In the genomic region with DNA sequence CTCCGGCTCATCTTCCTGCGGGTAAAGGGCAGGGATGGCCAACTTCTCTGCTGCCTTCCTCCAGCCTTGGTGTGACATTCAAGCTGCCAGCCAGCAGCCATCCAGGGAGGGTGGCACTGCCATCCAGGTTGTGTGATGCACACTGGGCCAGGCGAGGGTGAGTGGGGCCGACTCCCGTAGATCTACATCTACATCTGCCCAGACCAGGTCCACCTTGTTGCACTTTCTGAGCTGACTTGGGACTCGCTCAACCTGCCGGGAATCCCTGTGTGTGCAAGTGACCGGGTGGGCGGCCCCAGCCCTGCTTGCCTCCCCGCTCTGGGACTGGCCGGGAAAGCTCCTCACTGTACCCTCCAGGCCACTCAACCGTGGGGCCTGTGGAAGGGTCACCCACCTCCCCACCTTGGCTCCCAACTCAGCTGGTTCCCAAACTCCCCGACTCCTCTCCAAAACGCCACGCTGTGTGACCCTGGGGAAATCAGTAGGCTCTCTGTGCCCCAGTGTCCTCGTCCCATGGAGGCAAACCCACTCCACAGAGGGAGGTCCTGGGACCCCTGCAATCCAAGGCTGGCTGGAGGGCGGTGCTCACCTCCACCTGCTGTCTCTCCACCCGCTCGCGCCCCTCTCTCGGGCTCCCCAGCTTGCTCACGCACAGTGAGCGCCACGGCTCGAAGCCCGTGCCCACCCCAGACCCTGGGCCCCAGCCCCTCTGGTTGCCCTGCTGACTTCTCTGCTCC, we compare ENCODE assay signal across 10 cellular contexts.
"Had no signal": no experiment of that assay in that cellular context is flagged by ENCODE, and none has a peak within 500 bp of the region (broad histone marks: within the 10 kb centered on the region; RNA-seq: fewer than 3 reads in every experiment).

No MANE protein-coding gene starts in this region.

- H3K4me1 ChIP-seq: stomach had no signal

- H3K9me3 ChIP-seq: stomach had no signal

- H3K27me3 ChIP-seq: cardiac muscle cell, stomach had no signal

- H3K27ac ChIP-seq: cardiac muscle cell, VCaP had no signal

- DNase-seq: activated CD4-positive, alpha-beta memory T cell treated with anti-CD3 and anti-CD28 coated beads, Interleukin-2, amount 10 ng/mL, durations not matched to agents 7 days and 5 days; activated gamma-delta T cell; activated naive CD8-positive, alpha-beta T cell treated with anti-CD3 and anti-CD28 coated beads for 36 hours; activated T-cell treated with anti-CD3 and anti-CD28 coated beads, Interleukin-2, amount 50 U/mL, for 48 hours; effector CD4-positive, alpha-beta T cell; hypothalamus; stomach had no signal

- H3K36me3 ChIP-seq: cardiac muscle cell had no signal

- H3K4me3 ChIP-seq: cardiac muscle cell, coronary artery, stomach had no signal
